1 cellular context compared by ENCODE assay signal in the genomic region with DNA sequence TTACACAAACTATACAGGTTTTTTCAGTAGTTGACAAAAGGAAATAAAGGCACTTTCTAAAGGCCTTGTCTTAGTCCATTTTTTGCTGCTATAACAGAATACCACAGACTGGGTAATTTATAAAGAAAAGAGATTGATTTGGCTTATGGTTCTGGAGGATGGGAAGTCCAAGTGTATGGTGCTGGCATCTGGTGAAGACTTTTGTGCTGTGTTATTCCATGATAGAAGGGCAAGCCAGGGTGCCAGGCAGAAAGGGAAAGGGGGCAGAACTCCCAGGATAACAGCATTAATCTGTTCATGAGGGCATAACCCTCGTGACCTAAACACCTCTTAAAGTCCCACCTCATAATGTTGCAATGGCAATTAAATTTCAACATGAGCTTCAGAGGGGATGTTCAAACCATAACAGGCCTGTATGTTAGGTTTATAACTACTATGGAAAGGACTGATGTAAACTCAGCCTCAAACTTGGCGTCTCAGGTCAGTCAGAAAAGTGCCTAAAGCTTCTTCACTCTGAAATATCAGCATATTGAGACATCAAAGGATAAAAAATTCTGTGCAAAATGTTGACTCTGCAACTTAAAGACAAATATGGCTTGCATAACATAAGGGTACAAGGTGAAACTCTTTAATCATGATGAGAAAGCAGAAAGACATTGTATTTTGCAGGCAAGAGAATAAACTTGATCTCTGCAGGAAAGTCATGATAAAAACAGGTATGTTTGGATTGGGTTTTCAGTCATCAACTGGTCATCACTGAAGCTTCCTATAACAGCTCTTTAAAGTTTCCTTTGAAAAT.
TF ChIP-seq lines count a peak whose summit lies in the region.

No MANE protein-coding gene starts in this region.

TF ChIP-seq in HepG2, 621 proteins besides CTCF, POLR2A, EP300 and RAD21 (continued from another document):
- TF ChIP-seq, protein P1, sequence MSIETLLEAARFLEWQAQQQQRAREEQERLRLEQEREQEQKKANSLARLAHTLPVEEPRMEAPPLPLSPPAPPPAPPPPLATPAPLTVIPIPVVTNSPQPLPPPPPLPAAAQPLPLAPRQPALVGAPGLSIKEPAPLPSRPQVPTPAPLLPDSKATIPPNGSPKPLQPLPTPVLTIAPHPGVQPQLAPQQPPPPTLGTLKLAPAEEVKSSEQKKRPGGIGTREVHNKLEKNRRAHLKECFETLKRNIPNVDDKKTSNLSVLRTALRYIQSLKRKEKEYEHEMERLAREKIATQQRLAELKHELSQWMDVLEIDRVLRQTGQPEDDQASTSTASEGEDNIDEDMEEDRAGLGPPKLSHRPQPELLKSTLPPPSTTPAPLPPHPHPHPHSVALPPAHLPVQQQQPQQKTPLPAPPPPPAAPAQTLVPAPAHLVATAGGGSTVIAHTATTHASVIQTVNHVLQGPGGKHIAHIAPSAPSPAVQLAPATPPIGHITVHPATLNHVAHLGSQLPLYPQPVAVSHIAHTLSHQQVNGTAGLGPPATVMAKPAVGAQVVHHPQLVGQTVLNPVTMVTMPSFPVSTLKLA (IDR thresholded peaks at IDR 0.05) = no peak
- TF ChIP-seq, protein P2, sequence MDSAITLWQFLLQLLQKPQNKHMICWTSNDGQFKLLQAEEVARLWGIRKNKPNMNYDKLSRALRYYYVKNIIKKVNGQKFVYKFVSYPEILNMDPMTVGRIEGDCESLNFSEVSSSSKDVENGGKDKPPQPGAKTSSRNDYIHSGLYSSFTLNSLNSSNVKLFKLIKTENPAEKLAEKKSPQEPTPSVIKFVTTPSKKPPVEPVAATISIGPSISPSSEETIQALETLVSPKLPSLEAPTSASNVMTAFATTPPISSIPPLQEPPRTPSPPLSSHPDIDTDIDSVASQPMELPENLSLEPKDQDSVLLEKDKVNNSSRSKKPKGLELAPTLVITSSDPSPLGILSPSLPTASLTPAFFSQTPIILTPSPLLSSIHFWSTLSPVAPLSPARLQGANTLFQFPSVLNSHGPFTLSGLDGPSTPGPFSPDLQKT (CRISPR knock-in tag; IDR thresholded peaks at IDR 0.05; ENCODE audit: borderline replicate concordance) = no peak
TF ChIP-seq in HepG2: peak in this region for 1.
